Comparison of ENCODE assay signal across 8 cellular contexts in genomic region chr1:48061162-48062136, GRCh38.
DNase-seq lines count a peak whose midpoint lies in the region; ATAC-seq and TF ChIP-seq lines count a peak whose summit lies in the region.

No MANE protein-coding gene starts in this region.

- H3K27me3 ChIP-seq in neural progenitor cell, result peaks cover 9% of the 10 kb centered on the region

- peak; percentile 76; the same call in 2 of the 3 replicates for ATAC-seq in SK-N-SH treated with all-trans-retinoic acid at 6 μM for 48 hours
- no peak for ATAC-seq in effector memory CD8-positive, alpha-beta T cell (replicated peaks)

- H3K36me3 Mint-ChIP-seq in activated CD4-positive, alpha-beta T cell treated with anti-CD3 and anti-CD28 coated beads, Interleukin-2, amount 10 ng/mL, durations not matched to agents 7 days and 5 days (ENCODE audit: low read depth), result no peaks in the 10 kb centered on the region
- no peaks in the 10 kb centered on the region for H3K36me3 Mint-ChIP-seq in neural progenitor cell
- no peaks in the 10 kb centered on the region for H3K36me3 Mint-ChIP-seq in effector memory CD8-positive, alpha-beta T cell (ENCODE audit: insufficient read depth)

- H4K20me1 ChIP-seq in neural progenitor cell (ENCODE audit: low read depth), result no peaks in the 10 kb centered on the region

- CTCF ChIA-PET in activated CD4-positive, alpha-beta T cell treated with anti-CD3 and anti-CD28 coated beads, Interleukin-2, amount 10 ng/mL, durations not matched to agents 7 days and 5 days (lab: Charles Lee), result interaction anchor here (1.2 kb wide), 1 partner anchor 64 kb away, joined by 3 read pairs; the partner anchor contains the start of gene TRABD2B

- no peaks in the 10 kb centered on the region for H3K9me3 Mint-ChIP-seq in activated CD4-positive, alpha-beta T cell treated with anti-CD3 and anti-CD28 coated beads, Interleukin-2, amount 10 ng/mL, durations not matched to agents 7 days and 5 days
- H3K9me3 Mint-ChIP-seq in neural progenitor cell, result no peaks in the 10 kb centered on the region
- no peaks in the 10 kb centered on the region for H3K9me3 Mint-ChIP-seq in effector memory CD8-positive, alpha-beta T cell

- H3K4me3 Mint-ChIP-seq in activated CD4-positive, alpha-beta T cell treated with anti-CD3 and anti-CD28 coated beads, Interleukin-2, amount 10 ng/mL, durations not matched to agents 7 days and 5 days, result no peak overlapping the region
- no peak overlapping the region for H3K4me3 Mint-ChIP-seq in neural progenitor cell
- H3K4me3 Mint-ChIP-seq in effector memory CD8-positive, alpha-beta T cell, result no peak overlapping the region

- no peaks in the 10 kb centered on the region for H3K4me1 ChIP-seq in neural progenitor cell

- no peak overlapping the region for H3K9ac ChIP-seq in neural progenitor cell

- H2AFZ ChIP-seq in neural progenitor cell (replicated peaks), result no peak overlapping the region

- POLR2A ChIA-PET in activated CD4-positive, alpha-beta T cell treated with anti-CD3 and anti-CD28 coated beads, Interleukin-2, amount 10 ng/mL, durations not matched to agents 7 days and 5 days (lab: Charles Lee), result no interaction called here

- H3K36me3 ChIP-seq in neural progenitor cell, result no peaks in the 10 kb centered on the region

- H3K4me1 Mint-ChIP-seq in activated CD4-positive, alpha-beta T cell treated with anti-CD3 and anti-CD28 coated beads, Interleukin-2, amount 10 ng/mL, durations not matched to agents 7 days and 5 days, result no peaks in the 10 kb centered on the region
- H3K4me1 Mint-ChIP-seq in neural progenitor cell, result peaks cover 5% of the 10 kb centered on the region
- H3K4me1 Mint-ChIP-seq in effector memory CD8-positive, alpha-beta T cell (ENCODE audit: low read depth in 2 of 2), result no peaks in the 10 kb centered on the region

- no peaks in the 10 kb centered on the region for H3K9me3 ChIP-seq in neural progenitor cell (ENCODE audit: low read depth)

- peak; percentile 30 for DNase-seq in activated CD4-positive, alpha-beta T cell treated with anti-CD3 and anti-CD28 coated beads, Interleukin-2, amount 10 ng/mL, durations not matched to agents 7 days and 5 days
- no peak for DNase-seq in activated CD4-positive, alpha-beta T cell treated with anti-CD3 and anti-CD28 coated beads, Interleukin-2, amount 50 U/mL, for 4 hours
- DNase-seq in H4 (ENCODE audit: low spot score) (peak; percentile 46), MV-4-11 (lab: John Stamatoyannopoulos, UW) (peak; percentile 82), fibroblast of mammary gland (ENCODE audit: low read depth) (peak; percentile 67), neural progenitor cell (ENCODE audit: low spot score) (peak; percentile 75)
- no peak for DNase-seq in effector memory CD8-positive, alpha-beta T cell

- H3K4me3 ChIP-seq in fibroblast of mammary gland (ENCODE audit: control insufficient read depth, low read depth, low read length) (no peak overlapping the region), neural progenitor cell (no peak overlapping the region)

- H3K4me2 ChIP-seq in neural progenitor cell, result no peak overlapping the region

- peak; percentile 73 for TF ChIP-seq CTCF in fibroblast of mammary gland (conservative IDR thresholded peaks at IDR 0.05; ENCODE audit: control insufficient read depth, insufficient read depth, low read depth, low read length)
- TF ChIP-seq CTCF in neural progenitor cell (IDR thresholded peaks at IDR 0.05), result peak; percentile 82

- no peak overlapping the region for H3K27ac Mint-ChIP-seq in activated CD4-positive, alpha-beta T cell treated with anti-CD3 and anti-CD28 coated beads, Interleukin-2, amount 10 ng/mL, durations not matched to agents 7 days and 5 days
- no peak overlapping the region for H3K27ac Mint-ChIP-seq in neural progenitor cell
- H3K27ac Mint-ChIP-seq in effector memory CD8-positive, alpha-beta T cell, result no peak overlapping the region

- no peaks in the 10 kb centered on the region for H3K27me3 Mint-ChIP-seq in activated CD4-positive, alpha-beta T cell treated with anti-CD3 and anti-CD28 coated beads, Interleukin-2, amount 10 ng/mL, durations not matched to agents 7 days and 5 days
- peaks cover 3% of the 10 kb centered on the region for H3K27me3 Mint-ChIP-seq in neural progenitor cell (ENCODE audit: insufficient read depth, low read depth)
- peaks cover 13 to 26% of the 10 kb centered on the region in 2 donors for H3K27me3 Mint-ChIP-seq in effector memory CD8-positive, alpha-beta T cell

- no peak overlapping the region for H3K27ac ChIP-seq in neural progenitor cell

- no peaks in the 10 kb centered on the region for H3K79me2 ChIP-seq in neural progenitor cell (ENCODE audit: low read depth)

- H3F3A ChIP-seq in neural progenitor cell (ENCODE audit: low read depth), result no peaks in the 10 kb centered on the region

TF ChIP-seq in SK-N-SH treated with all-trans-retinoic acid at 6 μM for 48 hours, 23 proteins besides CTCF, POLR2A, EP300 and RAD21:
- TF ChIP-seq PPARA (CRISPR knock-in tag; IDR thresholded peaks at IDR 0.05; ENCODE audit: borderline replicate concordance) (no peak), ISL1 (CRISPR knock-in tag; IDR thresholded peaks at IDR 0.05) (no peak), ZFP3 (CRISPR knock-in tag; IDR thresholded peaks at IDR 0.05) (no peak), GLIS3 (CRISPR knock-in tag; IDR thresholded peaks at IDR 0.05) (no peak), ESRRG (CRISPR knock-in tag; IDR thresholded peaks at IDR 0.05) (no peak), PATZ1 (CRISPR knock-in tag; IDR thresholded peaks at IDR 0.05; ENCODE audit: borderline replicate concordance) (no peak), ZNF70 (CRISPR knock-in tag; IDR thresholded peaks at IDR 0.05) (no peak), TCF4 (CRISPR knock-in tag; IDR thresholded peaks at IDR 0.05; ENCODE audit: borderline replicate concordance) (no peak), ZNF565 (CRISPR knock-in tag; conservative IDR thresholded peaks at IDR 0.05; ENCODE audit: low read depth) (no peak), RARB (CRISPR knock-in tag; IDR thresholded peaks at IDR 0.05) (no peak), SNAI2 (CRISPR knock-in tag; IDR thresholded peaks at IDR 0.05) (no peak), ZNF8 (CRISPR knock-in tag; IDR thresholded peaks at IDR 0.05) (no peak), POU6F1 (CRISPR knock-in tag; IDR thresholded peaks at IDR 0.05; ENCODE audit: borderline replicate concordance, low read depth) (no peak), CSRNP3 (CRISPR knock-in tag; IDR thresholded peaks at IDR 0.05) (no peak), CSDC2 (CRISPR knock-in tag; IDR thresholded peaks at IDR 0.05) (no peak), TOX (CRISPR knock-in tag; IDR thresholded peaks at IDR 0.05; ENCODE audit: borderline replicate concordance) (no peak), OSR1 (CRISPR knock-in tag; IDR thresholded peaks at IDR 0.05) (no peak)

Comparison
In these comparisons a context has a peak if more than half of its experiments do, and no peak if none do; other contexts are left out.
1. DNase-seq: peak in activated CD4-positive, alpha-beta T cell treated with anti-CD3 and anti-CD28 coated beads, Interleukin-2, amount 10 ng/mL, durations not matched to agents 7 days and 5 days (single experiment), H4 (single experiment), MV-4-11 (single experiment), fibroblast of mammary gland (single experiment) and neural progenitor cell (single experiment); none in activated CD4-positive, alpha-beta T cell treated with anti-CD3 and anti-CD28 coated beads, Interleukin-2, amount 50 U/mL, for 4 hours (0 of 2) and effector memory CD8-positive, alpha-beta T cell (0 of 3).